1 cellular context compared by ENCODE assay signal in the genomic region with DNA sequence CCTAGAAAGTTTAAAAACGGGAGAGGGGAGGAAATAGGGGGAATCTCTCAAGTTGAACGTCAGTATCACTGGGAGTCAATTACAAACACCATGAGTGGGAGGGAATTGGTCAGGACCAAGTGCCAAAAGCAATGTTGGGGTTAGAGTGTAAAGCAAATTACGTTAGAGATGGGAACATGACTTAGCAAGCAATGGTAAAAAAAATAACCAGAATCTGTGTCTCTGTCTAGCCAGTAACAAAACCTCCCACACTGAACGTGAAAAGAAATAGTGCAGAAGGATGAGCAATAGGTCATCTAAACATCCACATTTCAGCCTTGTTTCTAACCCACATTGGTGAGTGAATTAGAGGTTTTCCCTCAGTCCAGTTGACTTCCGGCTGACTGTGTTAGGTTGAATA.
TF ChIP-seq lines count a peak whose summit lies in the region.

No MANE protein-coding gene starts in this region.

TF ChIP-seq in IMR-90, 13 proteins besides CTCF, POLR2A, EP300 and RAD21 (continued from another document):
- TF ChIP-seq, protein P1, sequence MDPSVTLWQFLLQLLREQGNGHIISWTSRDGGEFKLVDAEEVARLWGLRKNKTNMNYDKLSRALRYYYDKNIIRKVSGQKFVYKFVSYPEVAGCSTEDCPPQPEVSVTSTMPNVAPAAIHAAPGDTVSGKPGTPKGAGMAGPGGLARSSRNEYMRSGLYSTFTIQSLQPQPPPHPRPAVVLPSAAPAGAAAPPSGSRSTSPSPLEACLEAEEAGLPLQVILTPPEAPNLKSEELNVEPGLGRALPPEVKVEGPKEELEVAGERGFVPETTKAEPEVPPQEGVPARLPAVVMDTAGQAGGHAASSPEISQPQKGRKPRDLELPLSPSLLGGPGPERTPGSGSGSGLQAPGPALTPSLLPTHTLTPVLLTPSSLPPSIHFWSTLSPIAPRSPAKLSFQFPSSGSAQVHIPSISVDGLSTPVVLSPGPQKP (IDR thresholded peaks at IDR 0.05; ENCODE audit: borderline replicate concordance, low read depth, low read length): no peak
- no peak for TF ChIP-seq NFE2L2 (IDR thresholded peaks at IDR 0.05; ENCODE audit: low read depth, low read length)
- no peak for TF ChIP-seq RCOR1 (IDR thresholded peaks at IDR 0.05; ENCODE audit: insufficient replicate concordance, low read length)
- TF ChIP-seq CEBPB (IDR thresholded peaks at IDR 0.05; ENCODE audit: low read depth, low read length): no peak
- no peak for TF ChIP-seq MAFK (IDR thresholded peaks at IDR 0.05; ENCODE audit: low read depth, low read length)
- TF ChIP-seq FOS (IDR thresholded peaks at IDR 0.05; ENCODE audit: low read depth, low read length): no peak
- TF ChIP-seq MAZ (IDR thresholded peaks at IDR 0.05; ENCODE audit: borderline replicate concordance, low read depth, low read length): no peak
- no peak for TF ChIP-seq USF2 (IDR thresholded peaks at IDR 0.05; ENCODE audit: low read depth, low read length)
- no peak for TF ChIP-seq BHLHE40 (IDR thresholded peaks at IDR 0.05; ENCODE audit: low read depth, low read length)
- no peak for TF ChIP-seq SMC3 (IDR thresholded peaks at IDR 0.05; ENCODE audit: low read depth, low read length)
